ENCODE assay signal across 10 cellular contexts in the genomic region with DNA sequence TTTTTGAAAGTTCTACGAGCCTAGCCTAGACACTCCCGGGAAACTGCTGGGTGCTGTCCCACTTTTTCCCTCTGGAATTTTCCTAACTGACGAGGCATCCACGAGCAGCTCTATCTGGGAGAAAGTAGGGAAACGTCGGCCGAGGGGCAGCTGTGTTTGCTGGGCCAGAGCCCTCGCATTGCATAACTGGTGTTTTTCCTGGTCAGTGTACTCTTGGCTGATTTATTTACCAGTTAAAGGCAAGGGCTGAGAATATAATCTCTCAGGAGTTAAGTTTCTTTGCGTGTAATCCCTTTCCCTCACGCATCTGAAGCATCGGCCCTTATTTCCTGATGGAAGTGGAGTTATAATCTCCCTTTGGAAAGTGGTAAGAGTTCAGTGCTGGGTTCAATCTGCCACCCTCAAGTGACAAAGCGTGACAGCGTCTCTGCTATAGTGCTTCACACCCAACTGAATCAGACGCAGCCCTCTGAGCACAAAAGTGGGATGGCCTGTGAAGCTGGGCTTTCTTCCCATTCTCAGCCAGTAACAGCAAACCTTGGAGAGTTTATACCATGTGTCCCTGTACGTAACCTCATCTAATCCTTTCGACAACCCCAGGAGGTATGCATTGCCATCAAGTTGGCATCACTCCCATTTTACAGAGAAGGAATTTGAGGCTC.
DNase-seq lines count a peak whose midpoint lies in the region; ATAC-seq and TF ChIP-seq lines count a peak whose summit lies in the region.
"Had no signal": no experiment of that assay in that cellular context is flagged by ENCODE, and none has a peak within 500 bp of the region (broad histone marks: within the 10 kb centered on the region; RNA-seq: fewer than 3 reads in every experiment).

No MANE protein-coding gene starts in this region.

- no peak overlapping the region for H2BK15ac ChIP-seq in H9 (ENCODE audit: low read depth, low read length)

- H3K27ac Mint-ChIP-seq in Caco-2 (ENCODE audit: unreplicated experiment) (peak overlapping the region; percentile 23), H9 (peak overlapping the region in 1 of 3 experiments; percentile 53; a peak in 2 of 7 replicates)
- H3K27ac Mint-ChIP-seq in activated CD8-positive, alpha-beta T cell treated with anti-CD3 and anti-CD28 coated beads for 36 hours = no peak overlapping the region
- H3K27ac Mint-ChIP-seq in activated T-helper 1 cell treated with anti-CD3 and anti-CD28 coated beads, Interleukin-12 subunit alpha, Interleukin-12 subunit beta, Interleukin-2, Interleukin-4 antibody, amounts not matched to agents 30 ng/mL and 10 ng/mL and 1 ng/mL, durations not matched to agents 14 hours and 24 hours and 36 hours = no peak overlapping the region

- H2BK20ac ChIP-seq in H9 (ENCODE audit: low read depth, low read length, poor library complexity, severe bottlenecking) = no peak overlapping the region

- H3K79me2 ChIP-seq in H9 (ENCODE audit: insufficient read depth, low read length) = no peaks in the 10 kb centered on the region

- DNase-seq in Caco-2 (no peak), cardiac fibroblast (ENCODE audit: low read depth in 2 of 2) (peak; percentile 33 to 53), left colon (peak; percentile 22 to 34), gastrocnemius medialis (peak; percentile 61 to 64), H9 (no peak)
- DNase-seq in activated CD8-positive, alpha-beta T cell treated with anti-CD3 and anti-CD28 coated beads for 36 hours = no peak
- DNase-seq in stimulated activated CD4-positive, alpha-beta T cell treated with anti-CD3 and anti-CD28 coated beads, Interleukin-4, amount 100 ng/mL, for 4 hours = no peak
- no peak for DNase-seq in activated T-helper 1 cell treated with anti-CD3 and anti-CD28 coated beads, Interleukin-12 subunit alpha, Interleukin-12 subunit beta, Interleukin-2, Interleukin-4 antibody, amounts not matched to agents 30 ng/mL and 10 ng/mL and 1 ng/mL, durations not matched to agents 14 hours and 24 hours and 36 hours (ENCODE audit: low spot score)

- no peak overlapping the region for H3K4ac ChIP-seq in H9 (ENCODE audit: low read depth, low read length)

- no peak for TF ChIP-seq POLR2A in gastrocnemius medialis (IDR thresholded peaks at IDR 0.05)

- H3K36me3 Mint-ChIP-seq in Caco-2 (ENCODE audit: insufficient read depth, unreplicated experiment) = peaks cover 6% of the 10 kb centered on the region
- H3K36me3 Mint-ChIP-seq in H9 (ENCODE audit: insufficient read depth in 1 of 3, low read depth in 3 of 3) = no peaks in the 10 kb centered on the region
- H3K36me3 Mint-ChIP-seq in activated CD8-positive, alpha-beta T cell treated with anti-CD3 and anti-CD28 coated beads for 36 hours (ENCODE audit: low read depth) = no peaks in the 10 kb centered on the region
- no peaks in the 10 kb centered on the region for H3K36me3 Mint-ChIP-seq in activated T-helper 1 cell treated with anti-CD3 and anti-CD28 coated beads, Interleukin-12 subunit alpha, Interleukin-12 subunit beta, Interleukin-2, Interleukin-4 antibody, amounts not matched to agents 30 ng/mL and 10 ng/mL and 1 ng/mL, durations not matched to agents 14 hours and 24 hours and 36 hours (ENCODE audit: low read depth)
- H3K36me3 Mint-ChIP-seq: activated CD8-positive, alpha-beta memory T cell treated with anti-CD3 and anti-CD28 coated beads, Interleukin-2, amount 10 ng/mL, durations not matched to agents 7 days and 5 days had no signal

- H2BK5ac ChIP-seq in H9 (ENCODE audit: insufficient read length, low read length) = no peak overlapping the region

- intact Hi-C loops in Caco-2 (cut with micrococcal nuclease; ENCODE audit: unreplicated experiment) (loop anchor here (2.0 to 10.0 kb wide), 3 partner anchors 163 to 410 kb away; no protein-coding TSS in a partner anchor), left colon (cut with DNase I, micrococcal nuclease) (loop anchor here in 1 of 2 donors (5.0 kb wide), 1 partner anchor 335 kb away; no protein-coding TSS in a partner anchor), gastrocnemius medialis (cut with DNase I; ENCODE audit: low total_unique reads) (loop anchor here (1.0 to 10.0 kb wide), 5 partner anchors 134 to 410 kb away; no protein-coding TSS in a partner anchor)
- intact Hi-C loops in activated CD8-positive, alpha-beta T cell treated with anti-CD3 and anti-CD28 coated beads for 36 hours (cut with micrococcal nuclease) = loop anchor here (2.0 kb wide), 2 partner anchors 331 to 409 kb away; no protein-coding TSS in a partner anchor
- intact Hi-C loops in activated T-helper 1 cell treated with anti-CD3 and anti-CD28 coated beads, Interleukin-12 subunit alpha, Interleukin-12 subunit beta, Interleukin-2, Interleukin-4 antibody, amounts not matched to agents 30 ng/mL and 10 ng/mL and 1 ng/mL, durations not matched to agents 14 hours and 24 hours and 36 hours (cut with micrococcal nuclease) = loop anchor here (1.0 to 5.0 kb wide), 8 partner anchors 73 to 560 kb away; no protein-coding TSS in a partner anchor

- H3K9ac ChIP-seq in H9 (ENCODE audit: extremely low read depth, insufficient read length, low read length) = no peak overlapping the region

- H3K4me3 Mint-ChIP-seq in Caco-2 (ENCODE audit: unreplicated experiment) (peak overlapping the region; percentile 44), H9 (no peak overlapping the region)
- no peak overlapping the region for H3K4me3 Mint-ChIP-seq in activated CD8-positive, alpha-beta T cell treated with anti-CD3 and anti-CD28 coated beads for 36 hours
- no peak overlapping the region for H3K4me3 Mint-ChIP-seq in activated T-helper 1 cell treated with anti-CD3 and anti-CD28 coated beads, Interleukin-12 subunit alpha, Interleukin-12 subunit beta, Interleukin-2, Interleukin-4 antibody, amounts not matched to agents 30 ng/mL and 10 ng/mL and 1 ng/mL, durations not matched to agents 14 hours and 24 hours and 36 hours
- H3K4me3 Mint-ChIP-seq: activated CD8-positive, alpha-beta memory T cell treated with anti-CD3 and anti-CD28 coated beads, Interleukin-2, amount 10 ng/mL, durations not matched to agents 7 days and 5 days had no signal

- H3K23me2 ChIP-seq in H9 (ENCODE audit: insufficient read length, low read depth, low read length, poor library complexity, severe bottlenecking) = no peaks in the 10 kb centered on the region

- H3K4me2 ChIP-seq in H9 (ENCODE audit: insufficient read depth, insufficient read length, low read length) = no peak overlapping the region

- no peak overlapping the region for H3K18ac ChIP-seq in H9 (ENCODE audit: insufficient read length, low read depth, low read length)

- TF ChIP-seq CTCF in Caco-2 (IDR thresholded peaks at IDR 0.05; ENCODE audit: insufficient read depth in 1 of 2, low read depth in 1 of 2, low read length in 1 of 2, severe bottlenecking in 1 of 2, unreplicated experiment in 1 of 2) (no peak), cardiac fibroblast (IDR thresholded peaks at IDR 0.05; ENCODE audit: low read depth, low read length) (no peak), gastrocnemius medialis (IDR thresholded peaks at IDR 0.05 in 4 of 5, conservative IDR thresholded peaks at IDR 0.05 in 1 of 5) (no peak), H9 (conservative IDR thresholded peaks at IDR 0.05) (no peak)
- no peak for TF ChIP-seq CTCF in activated CD8-positive, alpha-beta T cell treated with anti-CD3 and anti-CD28 coated beads for 36 hours (IDR thresholded peaks at IDR 0.05)

- no peaks in the 10 kb centered on the region for H3K9me3 Mint-ChIP-seq in Caco-2 (ENCODE audit: unreplicated experiment)
- H3K9me3 Mint-ChIP-seq in H9 = no peaks in the 10 kb centered on the region
- H3K9me3 Mint-ChIP-seq in activated CD8-positive, alpha-beta T cell treated with anti-CD3 and anti-CD28 coated beads for 36 hours = no peaks in the 10 kb centered on the region
- H3K9me3 Mint-ChIP-seq in activated T-helper 1 cell treated with anti-CD3 and anti-CD28 coated beads, Interleukin-12 subunit alpha, Interleukin-12 subunit beta, Interleukin-2, Interleukin-4 antibody, amounts not matched to agents 30 ng/mL and 10 ng/mL and 1 ng/mL, durations not matched to agents 14 hours and 24 hours and 36 hours = no peaks in the 10 kb centered on the region

- CTCF ChIA-PET in Caco-2 (lab: Charles Lee) = interaction anchor here (0.8 to 1.4 kb wide), 10 partner anchors 12 to 410 kb away, joined by 3 to 14 read pairs (median 4); no protein-coding TSS in a partner anchor
- CTCF ChIA-PET in activated CD8-positive, alpha-beta T cell treated with anti-CD3 and anti-CD28 coated beads for 36 hours (lab: Charles Lee) = interaction anchor here (0.7 to 5.6 kb wide), 58 partner anchors 11 to 558 kb away, joined by 3 to 110 read pairs (median 5); no protein-coding TSS in a partner anchor

- WGBS in H9 (ENCODE audit: extremely low coverage, insufficient read length, low lambda C conversion rate) = no CpG with 5 or more reads among the region's 16 CpGs

- no peak overlapping the region for H2BK120ac ChIP-seq in H9 (ENCODE audit: low read depth, low read length, poor library complexity, severe bottlenecking)

- H3K4me1 ChIP-seq in Caco-2 = peaks cover 31% of the 10 kb centered on the region
- H3K4me1 ChIP-seq in gastrocnemius medialis = peaks cover 35 to 45% of the 10 kb centered on the region in 2 donors
- H3K4me1 ChIP-seq in H9 (ENCODE audit: insufficient read depth, low read length) = no peaks in the 10 kb centered on the region

- H3K56ac ChIP-seq in H9 (ENCODE audit: insufficient read length, low read depth, low read length) = no peak overlapping the region

- H2AFZ ChIP-seq in H9 (ENCODE audit: low read length) = no peak overlapping the region

- H3K4me3 ChIP-seq in Caco-2 (ENCODE audit: low read depth, low read length) (no peak overlapping the region), cardiac fibroblast (replicated peaks in 1 of 2; ENCODE audit: low read depth in 2 of 2, low read length in 2 of 2) (no peak overlapping the region), gastrocnemius medialis (peak overlapping the region; percentile 30 to 53 (median 41))
- H3K4me3 ChIP-seq: BLaER1 treated with 17β-estradiol and CSF1 and Interleukin-3, amounts not matched to agents 10 nM and 100 nM had no signal

- peak overlapping the region; percentile 71 to 80 (median 76) for H3K27ac ChIP-seq in gastrocnemius medialis
- H3K27ac ChIP-seq in H9 (ENCODE audit: insufficient read length, low read depth, low read length) = no peak overlapping the region

- H4K20me1 ChIP-seq in H9 (ENCODE audit: control insufficient read depth, insufficient read depth, insufficient read length) = no peaks in the 10 kb centered on the region
- H4K20me1 ChIP-seq: BLaER1 treated with 17β-estradiol and CSF1 and Interleukin-3, amounts not matched to agents 10 nM and 100 nM had no signal

- peak; percentile 28 for ATAC-seq in left colon
- peak; percentile 77 to 81 for ATAC-seq in gastrocnemius medialis
- no peak for ATAC-seq in activated CD8-positive, alpha-beta T cell treated with anti-CD3 and anti-CD28 coated beads for 36 hours

- H3K79me1 ChIP-seq in H9 (ENCODE audit: insufficient read depth, low read depth, low read length, poor library complexity, severe bottlenecking) = no peaks in the 10 kb centered on the region

- H4K8ac ChIP-seq in H9 (replicated peaks; ENCODE audit: insufficient read length, low read depth, low read length) = no peak overlapping the region

- no peak overlapping the region for H4K5ac ChIP-seq in H9 (ENCODE audit: insufficient read length, low read depth, low read length)

- no TSS peak for BruUV-seq in Caco-2 (replicated peaks; lab: Mats Ljungman, UMichigan)

- no peak overlapping the region for H3T11ph ChIP-seq in H9 (ENCODE audit: low read length)

- H3K36me3 ChIP-seq in Caco-2 (ENCODE audit: control insufficient read depth, insufficient read depth, low read length) (no peaks in the 10 kb centered on the region), gastrocnemius medialis (no peaks in the 10 kb centered on the region)
- H3K36me3 ChIP-seq: BLaER1 treated with 17β-estradiol and CSF1 and Interleukin-3, amounts not matched to agents 10 nM and 100 nM had no signal

- H3K14ac ChIP-seq in H9 (ENCODE audit: insufficient read depth, low read length) = no peak overlapping the region

- H3K9me3 ChIP-seq in Caco-2 = peaks cover 3% of the 10 kb centered on the region; the same call in 1 of the 2 replicates
- H3K9me3 ChIP-seq in gastrocnemius medialis = no peaks in the 10 kb centered on the region
- no peaks in the 10 kb centered on the region for H3K9me3 ChIP-seq in H9 (ENCODE audit: control insufficient read depth, low read depth, low read length)

- no peak overlapping the region for H3K23ac ChIP-seq in H9 (ENCODE audit: insufficient read length, low read depth, low read length)

- POLR2A ChIA-PET in Caco-2 (lab: Charles Lee) = no interaction called here
- POLR2A ChIA-PET in activated CD8-positive, alpha-beta T cell treated with anti-CD3 and anti-CD28 coated beads for 36 hours (lab: Charles Lee) = interaction anchor here (0.6 to 1.9 kb wide), 5 partner anchors 8 to 345 kb away, joined by 3 to 5 read pairs (median 4); no protein-coding TSS in a partner anchor

- H4K91ac ChIP-seq in H9 (ENCODE audit: insufficient read length, low read depth, low read length) = no peak overlapping the region

- in situ Hi-C loops in gastrocnemius medialis (cut with MboI; ENCODE audit: low sequenced_read_pairs in 4 of 4) = loop anchor here in 3 of 4 donors (5.0 to 10.0 kb wide), 3 partner anchors 137 to 335 kb away; no protein-coding TSS in a partner anchor

- no peak overlapping the region for H2AK5ac ChIP-seq in H9 (ENCODE audit: insufficient read length, low read length)

- H2BK12ac ChIP-seq in H9 (ENCODE audit: insufficient read length, low read depth, low read length) = no peak overlapping the region

- H3K4me1 Mint-ChIP-seq in Caco-2 (ENCODE audit: low read depth, unreplicated experiment) (peaks cover 21% of the 10 kb centered on the region), H9 (peaks cover 43 to 48% of the 10 kb centered on the region in 2 experiments)
- peaks cover 9% of the 10 kb centered on the region for H3K4me1 Mint-ChIP-seq in activated CD8-positive, alpha-beta T cell treated with anti-CD3 and anti-CD28 coated beads for 36 hours (ENCODE audit: low read depth)
- peaks cover 32% of the 10 kb centered on the region for H3K4me1 Mint-ChIP-seq in activated T-helper 1 cell treated with anti-CD3 and anti-CD28 coated beads, Interleukin-12 subunit alpha, Interleukin-12 subunit beta, Interleukin-2, Interleukin-4 antibody, amounts not matched to agents 30 ng/mL and 10 ng/mL and 1 ng/mL, durations not matched to agents 14 hours and 24 hours and 36 hours (ENCODE audit: low read depth)

- H3K27me3 Mint-ChIP-seq in Caco-2 (ENCODE audit: insufficient read depth, unreplicated experiment) = no peaks in the 10 kb centered on the region
- H3K27me3 Mint-ChIP-seq in H9 (ENCODE audit: low read depth) = no peaks in the 10 kb centered on the region; the same call in 1 of the 2 replicates
- no peaks in the 10 kb centered on the region for H3K27me3 Mint-ChIP-seq in activated CD8-positive, alpha-beta T cell treated with anti-CD3 and anti-CD28 coated beads for 36 hours
- peaks cover 6% of the 10 kb centered on the region for H3K27me3 Mint-ChIP-seq in activated T-helper 1 cell treated with anti-CD3 and anti-CD28 coated beads, Interleukin-12 subunit alpha, Interleukin-12 subunit beta, Interleukin-2, Interleukin-4 antibody, amounts not matched to agents 30 ng/mL and 10 ng/mL and 1 ng/mL, durations not matched to agents 14 hours and 24 hours and 36 hours (ENCODE audit: insufficient read depth)

- H3K27me3 ChIP-seq in Caco-2 (replicated peaks; ENCODE audit: control insufficient read depth, insufficient read depth, low read length) (no peaks in the 10 kb centered on the region), gastrocnemius medialis (no peaks in the 10 kb centered on the region), H9 (ENCODE audit: insufficient read depth, low read length) (no peaks in the 10 kb centered on the region)
- H3K27me3 ChIP-seq: BLaER1 treated with 17β-estradiol and CSF1 and Interleukin-3, amounts not matched to agents 10 nM and 100 nM had no signal

Comparison
In these comparisons a context has a peak if more than half of its experiments do, and no peak if none do; other contexts are left out.
1. DNase-seq: peak in cardiac fibroblast (2 of 2), left colon (2 of 2) and gastrocnemius medialis (2 of 2); none in Caco-2 (0 of 2), H9 (single experiment), activated CD8-positive, alpha-beta T cell treated with anti-CD3 and anti-CD28 coated beads for 36 hours (single experiment), stimulated activated CD4-positive, alpha-beta T cell treated with anti-CD3 and anti-CD28 coated beads, Interleukin-4, amount 100 ng/mL, for 4 hours (0 of 2) and activated T-helper 1 cell treated with anti-CD3 and anti-CD28 coated beads, Interleukin-12 subunit alpha, Interleukin-12 subunit beta, Interleukin-2, Interleukin-4 antibody, amounts not matched to agents 30 ng/mL and 10 ng/mL and 1 ng/mL, durations not matched to agents 14 hours and 24 hours and 36 hours (single experiment).
2. H3K4me3 ChIP-seq: peak in gastrocnemius medialis (4 of 4); none in Caco-2 (single experiment) and cardiac fibroblast (0 of 2).